Comparison of ENCODE assay signal across 11 cellular contexts in genomic region chr2:172110422-172110811, GRCh38. TPM values are rescaled to one million over a fixed set of nuclear protein-coding genes. Genes with fewer than 3 reads are reported as not detected.
DNase-seq lines count a peak whose midpoint lies in the region; ATAC-seq, FAIRE-seq and TF ChIP-seq lines count a peak whose summit lies in the region.
"Not testable (repeated sequence)": the region's sequence is repeated elsewhere in the genome, so short reads cannot be mapped to it uniquely, and the experiment has no call there.
"Had no signal": no experiment of that assay in that cellular context is flagged by ENCODE, and none has a peak within 500 bp of the region (broad histone marks: within the 10 kb centered on the region; RNA-seq: fewer than 3 reads in every experiment).

No MANE protein-coding gene starts in this region.

- not testable (repeated sequence) for H3K9me3 ChIP-seq in DND-41 (ENCODE audit: insufficient read depth, low read length, severe bottlenecking); H9 (ENCODE audit: control insufficient read depth, low read depth, low read length); HUES6 (ENCODE audit: control insufficient read depth, insufficient read depth, low read depth, low read length); H1 (ENCODE audit: insufficient read depth in 2 of 2, low read depth in 1 of 2, low read length in 1 of 2); iPS-18c (ENCODE audit: control insufficient read depth, insufficient read depth, low read length); osteoblast (ENCODE audit: low read depth, low read length)

- not testable (repeated sequence) for H2BK5ac ChIP-seq in H9 (ENCODE audit: insufficient read length, low read length); H1 (ENCODE audit: low read depth, low read length); mesendoderm (ENCODE audit: low read length)

- H3K4me2 ChIP-seq in DND-41 (ENCODE audit: insufficient read depth, low read length); osteoblast (ENCODE audit: insufficient read depth, low read length): not testable (repeated sequence)
- H3K4me2 ChIP-seq in H9 (ENCODE audit: insufficient read depth, insufficient read length, low read length) (peak overlapping the region; percentile 33), H1 (ENCODE audit: insufficient read depth in 1 of 2, low read depth in 2 of 2, low read length in 2 of 2) (peak overlapping the region; percentile 65 to 87), mesendoderm (ENCODE audit: low read length) (peak overlapping the region; percentile 64)

- TF ChIP-seq POLR2A in H1 (IDR thresholded peaks at IDR 0.05; ENCODE audit: control extremely low read depth in 1 of 2, low read depth in 2 of 2, low read length in 2 of 2), result not testable (repeated sequence)

- DNase-seq in DND-41; H9; H1 (ENCODE audit: low read depth in 1 of 2, low spot score in 2 of 2); mesendoderm: not testable (repeated sequence)
- peak; percentile 24 for DNase-seq in activated effector memory CD4-positive, alpha-beta T cell treated with anti-CD3 and anti-CD28 coated beads, Interleukin-2, amount 50 U/mL, for 16 hours
- peak; percentile 55 for DNase-seq in osteoblast (ENCODE audit: insufficient read length, low spot score, missing footprints)

- not testable (repeated sequence) for TF ChIP-seq EP300 in H1 (IDR thresholded peaks at IDR 0.05; ENCODE audit: borderline replicate concordance in 1 of 2, low read depth in 2 of 2, low read length in 2 of 2)

- not testable (repeated sequence) for TF ChIP-seq RAD21 in H1 (IDR thresholded peaks at IDR 0.05 in 1 of 2, conservative IDR thresholded peaks at IDR 0.05 in 1 of 2; ENCODE audit: low read depth in 2 of 2, low read length in 2 of 2)

- not testable (repeated sequence) for H3K18ac ChIP-seq in H9 (ENCODE audit: insufficient read length, low read depth, low read length); H1 (ENCODE audit: extremely low read depth, low read length); mesendoderm (ENCODE audit: low read length)

- not testable (repeated sequence) for H2BK12ac ChIP-seq in H9 (ENCODE audit: insufficient read length, low read depth, low read length)
- H2BK12ac ChIP-seq in H1 (ENCODE audit: low read depth, low read length), result 0 out of 2 replicates have a peak overlapping the region, but pooled peaks have one; percentile 11

- not testable (repeated sequence) for H3K27me3 ChIP-seq in DND-41 (ENCODE audit: insufficient read depth, low read length, poor library complexity); osteoblast (ENCODE audit: insufficient read depth, low read length)
- peaks cover 47% of the 10 kb centered on the region for H3K27me3 ChIP-seq in H9 (ENCODE audit: insufficient read depth, low read length)
- peaks cover 55% of the 10 kb centered on the region for H3K27me3 ChIP-seq in HUES6 (ENCODE audit: control insufficient read depth, insufficient read depth, low read length)
- H3K27me3 ChIP-seq in H1 (replicated peaks in 1 of 4; ENCODE audit: control insufficient read depth in 3 of 4, extremely low read depth in 1 of 4, insufficient read depth in 3 of 4, low read length in 3 of 4), result peaks cover 49 to 66% (median 60%) of the 10 kb centered on the region in 4 experiments
- peaks cover 33% of the 10 kb centered on the region for H3K27me3 ChIP-seq in mesendoderm (ENCODE audit: insufficient read depth, low read length, poor library complexity)

- no CpG with 5 or more reads among the region's 8 CpGs for WGBS in H9 (ENCODE audit: extremely low coverage, insufficient read length, low lambda C conversion rate)
- 61% methylated on average over 8 of the region's 8 CpGs; no CpG with 5 or more reads in 1 of the 2 experiments for WGBS in H1 (ENCODE audit: extremely low coverage in 1 of 2, insufficient coverage in 1 of 2, insufficient read length in 1 of 2, insufficient replicate concordance in 2 of 2, low coverage in 1 of 2, low lambda C conversion rate in 2 of 2, missing lambda C conversion rate in 1 of 2), 2 experiments
- WGBS in mesendoderm (ENCODE audit: extremely low coverage, insufficient coverage, low lambda C conversion rate), result no CpG with 5 or more reads among the region's 8 CpGs

- not testable (repeated sequence) for H2BK15ac ChIP-seq in H9 (ENCODE audit: low read depth, low read length); H1 (ENCODE audit: low read length); mesendoderm (replicated peaks; ENCODE audit: low read depth)

- H3K14ac ChIP-seq in H9 (ENCODE audit: insufficient read depth, low read length); H1 (ENCODE audit: insufficient read length): not testable (repeated sequence)

- H3K23ac ChIP-seq in H9 (ENCODE audit: insufficient read length, low read depth, low read length); H1 (ENCODE audit: insufficient read length); mesendoderm (ENCODE audit: low read length): not testable (repeated sequence)

- peaks cover 19 to 29% of the 10 kb centered on the region in 2 experiments for H3K4me1 Mint-ChIP-seq in H9

- not testable (repeated sequence) for H3T11ph ChIP-seq in H9 (ENCODE audit: low read length)

- not testable (repeated sequence) for H3K4ac ChIP-seq in H9 (ENCODE audit: low read depth, low read length); H1 (replicated peaks; ENCODE audit: insufficient read length, low read depth, low read length); mesendoderm (ENCODE audit: low read depth, low read length)

- CTCF ChIA-PET in H1 (lab: Charles Lee; ENCODE audit: partially characterized antibody), result interaction anchor here (0.6 to 4.5 kb wide), 2 partner anchors 18 to 191 kb away, joined by 3 to 30 read pairs; no protein-coding TSS in a partner anchor

- not testable (repeated sequence) for H4K5ac ChIP-seq in H9 (ENCODE audit: insufficient read length, low read depth, low read length); H1 (ENCODE audit: insufficient read length, low read depth, low read length); mesendoderm (ENCODE audit: low read length)

- not testable (repeated sequence) for H3K36me3 ChIP-seq in DND-41 (ENCODE audit: insufficient read depth, low read length); HUES6 (ENCODE audit: control insufficient read depth, insufficient read depth, low read length); H1 (ENCODE audit: control insufficient read depth in 2 of 4, insufficient read depth in 4 of 4, low read length in 3 of 4); mesendoderm (ENCODE audit: control insufficient read depth, insufficient read depth, low read length); osteoblast (ENCODE audit: insufficient read depth, low read length)

- not testable (repeated sequence) for H3K9me3 Mint-ChIP-seq in H9

- H2AFZ ChIP-seq in DND-41 (ENCODE audit: low read depth, low read length) (0 out of 2 replicates have a peak overlapping the region, but pooled peaks have one; percentile 2), H1 (ENCODE audit: low read length) (0 out of 2 replicates have a peak overlapping the region, but pooled peaks have one; percentile 67)
- H2AFZ ChIP-seq in H9 (ENCODE audit: low read length); osteoblast (ENCODE audit: low read length): not testable (repeated sequence)

- H3K27ac Mint-ChIP-seq in H9, result not testable (repeated sequence)

- not testable (repeated sequence) for H2AK5ac ChIP-seq in H9 (ENCODE audit: insufficient read length, low read length); H1 (ENCODE audit: low read depth, low read length); mesendoderm (ENCODE audit: low read length)

- POLR2A ChIA-PET in H1 (lab: Charles Lee; ENCODE audit: partially characterized antibody), result interaction anchor here (1.0 to 16.0 kb wide), 2 partner anchors 9 to 23 kb away, joined by 5 to 184 read pairs; partner anchors contain the start of gene DLX1

- ATAC-seq in DND-41 (ENCODE audit: insufficient read depth, low read depth), result not testable (repeated sequence)

- H4K20me1 ChIP-seq in DND-41 (ENCODE audit: insufficient read depth, low read length); H9 (ENCODE audit: control insufficient read depth, insufficient read depth, insufficient read length); H1 (replicated peaks in 1 of 2; ENCODE audit: control insufficient read depth in 1 of 2, insufficient read depth in 2 of 2, low read length in 2 of 2); osteoblast (ENCODE audit: insufficient read depth, low read length): not testable (repeated sequence)

- H3K4me1 ChIP-seq in DND-41 (ENCODE audit: insufficient read depth, low read length); H9 (ENCODE audit: insufficient read depth, low read length); mesendoderm (ENCODE audit: control insufficient read depth, low read depth, low read length): not testable (repeated sequence)
- H3K4me1 ChIP-seq in HUES6 (ENCODE audit: control insufficient read depth, insufficient read depth, low read length) (peaks cover 25% of the 10 kb centered on the region), H1 (replicated peaks in 1 of 4; ENCODE audit: control insufficient read depth in 3 of 4, insufficient read depth in 4 of 4, low read length in 3 of 4) (peaks cover 4 to 25% (median 14%) of the 10 kb centered on the region in 4 experiments; a peak in 6 of 7 replicates), osteoblast (ENCODE audit: insufficient read depth, low read length) (peaks cover 10% of the 10 kb centered on the region)

- peaks cover 11% of the 10 kb centered on the region for H3K23me2 ChIP-seq in H9 (ENCODE audit: insufficient read length, low read depth, low read length, poor library complexity, severe bottlenecking)
- not testable (repeated sequence) for H3K23me2 ChIP-seq in H1 (ENCODE audit: low read depth, low read length)

- peaks cover 47% of the 10 kb centered on the region for H3K27me3 Mint-ChIP-seq in H9 (ENCODE audit: low read depth)

- not testable (repeated sequence) for H3K27ac ChIP-seq in DND-41 (ENCODE audit: low read length); H9 (ENCODE audit: insufficient read length, low read depth, low read length); HUES6 (ENCODE audit: low read depth, low read length); H1 (ENCODE audit: low read depth, low read length); mesendoderm (ENCODE audit: low read depth, low read length); osteoblast (ENCODE audit: low read depth, low read length)

- not testable (repeated sequence) for H3K79me2 ChIP-seq in DND-41 (ENCODE audit: insufficient read depth, low read length); H9 (ENCODE audit: insufficient read depth, low read length); H1 (ENCODE audit: control insufficient read depth in 1 of 2, insufficient read depth in 2 of 2, low read length in 2 of 2); mesendoderm (ENCODE audit: control insufficient read depth, insufficient read depth, low read length); osteoblast (ENCODE audit: insufficient read depth, low read length)

- not testable (repeated sequence) for H3K36me3 Mint-ChIP-seq in H9 (ENCODE audit: insufficient read depth in 1 of 3, low read depth in 3 of 3)

- not testable (repeated sequence) for H4K8ac ChIP-seq in H9 (replicated peaks; ENCODE audit: insufficient read length, low read depth, low read length); H1 (ENCODE audit: extremely low read depth, insufficient read depth, low read length); mesendoderm (ENCODE audit: low read depth, low read length)

- not testable (repeated sequence) for H3K4me3 ChIP-seq in DND-41 (ENCODE audit: low read depth in 1 of 2, low read length in 2 of 2); mesendoderm (ENCODE audit: low read length); osteoblast (ENCODE audit: insufficient read depth, low read length)
- H3K4me3 ChIP-seq in HUES6 (ENCODE audit: low read depth, low read length), result peak overlapping the region; percentile 36; the same call in 1 of the 2 replicates
- peak overlapping the region in 3 of 4 experiments; percentile 23 to 55 (median 38); a peak in 6 of 8 replicates for H3K4me3 ChIP-seq in H1 (ENCODE audit: extremely low read depth in 1 of 4, insufficient read depth in 2 of 4, low read depth in 3 of 4, low read length in 4 of 4)
- H3K4me3 ChIP-seq in iPS-18c (ENCODE audit: insufficient read depth, low read depth, low read length), result peak overlapping the region; percentile 36; the same call in 1 of the 2 replicates

- not testable (repeated sequence) for TF ChIP-seq CTCF in DND-41 (IDR thresholded peaks at IDR 0.05; ENCODE audit: borderline replicate concordance, extremely low read depth, low read length, poor library complexity, severe bottlenecking); H9 (conservative IDR thresholded peaks at IDR 0.05); H1 (IDR thresholded peaks at IDR 0.05; ENCODE audit: control extremely low read depth in 1 of 3, insufficient read depth in 1 of 3, low read depth in 1 of 3, low read length in 3 of 3); osteoblast (IDR thresholded peaks at IDR 0.05; ENCODE audit: extremely low read depth, low read depth, low read length)

- not testable (repeated sequence) for H3K9ac ChIP-seq in DND-41 (ENCODE audit: low read depth, low read length); H9 (ENCODE audit: extremely low read depth, insufficient read length, low read length); HUES6 (ENCODE audit: low read length); H1 (replicated peaks in 1 of 4; ENCODE audit: extremely low read depth in 1 of 4, low read depth in 3 of 4, low read length in 3 of 4)
- H3K9ac ChIP-seq in mesendoderm (ENCODE audit: low read length), result peak overlapping the region; percentile 49

- H3K4me3 Mint-ChIP-seq in H9, result not testable (repeated sequence)

- not testable (repeated sequence) for H3K56ac ChIP-seq in H9 (ENCODE audit: insufficient read length, low read depth, low read length); H1 (replicated peaks; ENCODE audit: insufficient read length, low read depth, low read length); mesendoderm (ENCODE audit: low read length)

- H2BK120ac ChIP-seq in H9 (ENCODE audit: low read depth, low read length, poor library complexity, severe bottlenecking); H1 (replicated peaks; ENCODE audit: low read depth, low read length); mesendoderm (ENCODE audit: low read depth, low read length): not testable (repeated sequence)

- not testable (repeated sequence) for H4K91ac ChIP-seq in H9 (ENCODE audit: insufficient read length, low read depth, low read length); H1 (replicated peaks; ENCODE audit: insufficient read length, low read length)

- H2BK20ac ChIP-seq in H9 (ENCODE audit: low read depth, low read length, poor library complexity, severe bottlenecking); H1 (ENCODE audit: low read length): not testable (repeated sequence)

- not testable (repeated sequence) for H3K79me1 ChIP-seq in H9 (ENCODE audit: insufficient read depth, low read depth, low read length, poor library complexity, severe bottlenecking); H1 (ENCODE audit: low read depth, low read length); mesendoderm (ENCODE audit: low read length)

- not testable (repeated sequence) for FAIRE-seq in H1 (lab: Jason Lieb, UNC)

RNA-seq across cellular contexts. Expression of gene DLX2, which starts 7.7 kb away (rescaled TPM):
- total RNA-seq in H9 (2021) (0.42 TPM in 1 of 2 replicates, not detected in the other), osteoblast (0.36 and 0.59 TPM in 2 replicates)
- 0.13 and 0.45 TPM in 2 replicates for total RNA-seq in H1 (2021; fragmentation: NEBNext Ultra II Directional; extraction: Animal tissue kit (Norgen Biotek cat#: 25700))
- 0.05 TPM in 1 of 2 replicates, not detected in the other for polyA plus RNA-seq in H1 (2011; rRNA removed)
- polyA plus RNA-seq in H1 (2011; cell fraction: cytosol; rRNA removed), result not detected
- 0.56 TPM for polyA plus RNA-seq in H1 (2011; cell fraction: nucleus; rRNA removed)
- 0.11 TPM in 1 of 4 replicates, not detected in the others for polyA plus RNA-seq in H1 (2012, experiment 1 of 2)
- polyA plus RNA-seq in H1 (2012, experiment 2 of 2), result not detected
- 0.06 TPM for polyA plus RNA-seq in H1 (2013, experiment 1 of 2)
- polyA plus RNA-seq in H1 (2013, experiment 2 of 2), result 0.06 TPM
- polyA minus RNA-seq in H1 (2011; rRNA and poly(A)+ RNA removed), result not detected in 2 replicates
- not detected for polyA minus RNA-seq in H1 (2011; cell fraction: cytosol; rRNA and poly(A)+ RNA removed)
- 0.50 TPM for polyA minus RNA-seq in H1 (2011; cell fraction: nucleus; rRNA and poly(A)+ RNA removed)
- 0.14 TPM for polyA plus RNA-seq in mesendoderm (2013, experiment 1 of 2)
- 0.10 TPM for polyA plus RNA-seq in mesendoderm (2013, experiment 2 of 2)
- total RNA-seq: Calu3; CD4-positive, alpha-beta memory T cell; GM12878 had no signal
- polyA plus RNA-seq: CD4-positive, alpha-beta memory T cell had no signal

RNA-seq across cellular contexts. Expression of gene DLX1, which starts 25.1 kb away (rescaled TPM):
- total RNA-seq in H9 (2021) (not detected in 2 replicates), osteoblast (1.8 and 2.4 TPM in 2 replicates)
- total RNA-seq in H1 (2021; fragmentation: NEBNext Ultra II Directional; extraction: Animal tissue kit (Norgen Biotek cat#: 25700)), result not detected in 2 replicates
- 0.05 and 0.11 TPM in 2 replicates for polyA plus RNA-seq in H1 (2011; rRNA removed)
- 0.08 TPM for polyA plus RNA-seq in H1 (2011; cell fraction: cytosol; rRNA removed)
- 0.07 TPM for polyA plus RNA-seq in H1 (2011; cell fraction: nucleus; rRNA removed)
- polyA plus RNA-seq in H1 (2012, experiment 1 of 2), result not detected in 4 replicates
- polyA plus RNA-seq in H1 (2012, experiment 2 of 2), result not detected
- polyA plus RNA-seq in H1 (2013, experiment 1 of 2), result 0.04 TPM
- polyA plus RNA-seq in H1 (2013, experiment 2 of 2), result 0.22 TPM
- polyA minus RNA-seq in H1 (2011; rRNA and poly(A)+ RNA removed), result 0.19 TPM in 1 of 2 replicates, not detected in the other
- not detected for polyA minus RNA-seq in H1 (2011; cell fraction: cytosol; rRNA and poly(A)+ RNA removed)
- not detected for polyA minus RNA-seq in H1 (2011; cell fraction: nucleus; rRNA and poly(A)+ RNA removed)
- 0.29 TPM for polyA plus RNA-seq in mesendoderm (2013, experiment 1 of 2)
- 0.28 TPM for polyA plus RNA-seq in mesendoderm (2013, experiment 2 of 2)
- total RNA-seq: Calu3; CD4-positive, alpha-beta memory T cell; GM12878 had no signal
- polyA plus RNA-seq: CD4-positive, alpha-beta memory T cell had no signal
